8 cellular contexts compared by ENCODE assay signal in genomic region chr12:1117970-1118563, GRCh38.
A peak's percentile ranks its signal among the peaks of the same experiment; 100 is the strongest.
DNase-seq lines count a peak whose midpoint lies in the region; ATAC-seq and TF ChIP-seq lines count a peak whose summit lies in the region.

No MANE protein-coding gene starts in this region.

- H3K79me1 ChIP-seq in neuronal stem cell (ENCODE audit: low read depth, low read length): no peaks in the 10 kb centered on the region

- no peaks in the 10 kb centered on the region for H3K27me3 ChIP-seq in Caco-2 (replicated peaks; ENCODE audit: control insufficient read depth, insufficient read depth, low read length)
- H3K27me3 ChIP-seq in PC-3 (ENCODE audit: low read length): no peaks in the 10 kb centered on the region
- peaks cover 0 to 2% (median 0%) of the 10 kb centered on the region in 3 experiments for H3K27me3 ChIP-seq in neuronal stem cell (ENCODE audit: control insufficient read depth in 3 of 3, insufficient read depth in 3 of 3, low read depth in 1 of 3, low read length in 3 of 3)

- no peak overlapping the region for H3K18ac ChIP-seq in neuronal stem cell (ENCODE audit: low read length)

- no peak overlapping the region for H2BK120ac ChIP-seq in neuronal stem cell (ENCODE audit: low read depth, low read length)

- CTCF ChIA-PET in Caco-2 (lab: Charles Lee) (interaction anchor here (0.6 to 2.6 kb wide), 67 partner anchors 9 to 822 kb away, joined by 3 to 91 read pairs (median 4); partner anchors contain the start of genes FBXL14 and WNT5B), PC-3 (lab: Charles Lee) (interaction anchor here (0.5 to 2.0 kb wide), 15 partner anchors 28 to 572 kb away, joined by 3 to 32 read pairs (median 5); no protein-coding TSS in a partner anchor)

- no peaks in the 10 kb centered on the region for H3K27me3 Mint-ChIP-seq in Caco-2 (ENCODE audit: insufficient read depth, unreplicated experiment)
- no peaks in the 10 kb centered on the region for H3K27me3 Mint-ChIP-seq in activated T-cell treated with anti-CD3 and anti-CD28 coated beads, Interleukin-2, amount 50 U/mL, for 4 hours (ENCODE audit: low read depth)

- peak; percentile 72 to 79 for DNase-seq in Caco-2
- peak; percentile 65 for DNase-seq in LHCN-M2 (ENCODE audit: low read depth)
- peak; percentile 80 for DNase-seq in PC-3
- DNase-seq in activated T-cell treated with anti-CD3 and anti-CD28 coated beads, Interleukin-2, amount 50 U/mL, for 4 hours: peak; percentile 65
- peak; percentile 87 for DNase-seq in fibroblast of pulmonary artery (ENCODE audit: low read depth)
- peak; percentile 71 for DNase-seq in neuronal stem cell (ENCODE audit: low spot score)
- peak in 34 of 49 donors; percentile 2 to 62 (median 22) for DNase-seq in substantia nigra (lab: John Stamatoyannopoulos, UW)

- H3K4me3 ChIP-seq in Caco-2 (ENCODE audit: low read depth, low read length) (no peak overlapping the region), PC-3 (ENCODE audit: low read length) (no peak overlapping the region), fibroblast of pulmonary artery (replicated peaks; ENCODE audit: low read depth, low read length) (no peak overlapping the region), neuronal stem cell (ENCODE audit: low read length in 2 of 2) (no peak overlapping the region)

- H3K27ac Mint-ChIP-seq in Caco-2 (ENCODE audit: unreplicated experiment): no peak overlapping the region

- H2BK12ac ChIP-seq in neuronal stem cell (ENCODE audit: low read length): no peak overlapping the region

- no CpG with 5 or more reads among the region's 5 CpGs for WGBS in neuronal stem cell (ENCODE audit: extremely low coverage in 2 of 2, insufficient read length in 2 of 2, insufficient replicate concordance in 1 of 2), 2 donors

- no peak overlapping the region for H4K91ac ChIP-seq in neuronal stem cell (ENCODE audit: low read depth, low read length, poor library complexity)

- H3K79me2 ChIP-seq in PC-3 (ENCODE audit: low read length): no peaks in the 10 kb centered on the region

- H3K9ac ChIP-seq in PC-3 (ENCODE audit: low read length) (no peak overlapping the region), neuronal stem cell (ENCODE audit: low read depth, low read length, poor library complexity) (no peak overlapping the region)

- no peak overlapping the region for H3K14ac ChIP-seq in neuronal stem cell (ENCODE audit: low read length)

- no peak overlapping the region for H2BK15ac ChIP-seq in neuronal stem cell (ENCODE audit: low read length)

- no peak overlapping the region for H3K4ac ChIP-seq in neuronal stem cell (ENCODE audit: low read length)

- H3K36me3 Mint-ChIP-seq in Caco-2 (ENCODE audit: insufficient read depth, unreplicated experiment): peaks cover 14% of the 10 kb centered on the region
- H3K36me3 Mint-ChIP-seq in activated T-cell treated with anti-CD3 and anti-CD28 coated beads, Interleukin-2, amount 50 U/mL, for 4 hours (ENCODE audit: insufficient read depth): peaks cover 2% of the 10 kb centered on the region

- H3K9me3 ChIP-seq in Caco-2: peaks cover 7% of the 10 kb centered on the region
- H3K9me3 ChIP-seq in PC-3 (ENCODE audit: low read length): no peaks in the 10 kb centered on the region
- no peaks in the 10 kb centered on the region for H3K9me3 ChIP-seq in neuronal stem cell (replicated peaks in 1 of 2; ENCODE audit: control insufficient read depth in 2 of 2, insufficient read depth in 1 of 2, low read depth in 1 of 2, low read length in 2 of 2)

- H3K27ac ChIP-seq in PC-3 (ENCODE audit: low read length): no peak overlapping the region
- H3K27ac ChIP-seq in neuronal stem cell (replicated peaks; ENCODE audit: low read length): no peak overlapping the region
- no peak overlapping the region for H3K27ac ChIP-seq in substantia nigra (ENCODE audit: low read depth, low read length, poor library complexity, severe bottlenecking)

- H3F3A ChIP-seq in PC-3 (ENCODE audit: low read length, unreplicated experiment): no peaks in the 10 kb centered on the region

- BruUV-seq in Caco-2 (replicated peaks; lab: Mats Ljungman, UMichigan): no TSS peak
- no TSS peak for BruUV-seq in PC-3 (replicated peaks; lab: Mats Ljungman, UMichigan)

- intact Hi-C loops in Caco-2 (cut with micrococcal nuclease; ENCODE audit: unreplicated experiment) (loop anchor here (1.0 to 10.0 kb wide), 2 partner anchors 157 to 487 kb away; no protein-coding TSS in a partner anchor), PC-3 (cut with micrococcal nuclease) (loop anchor here (1.0 to 10.0 kb wide), 5 partner anchors 104 to 465 kb away; no protein-coding TSS in a partner anchor)

- H2AK5ac ChIP-seq in neuronal stem cell (ENCODE audit: low read depth, low read length): no peak overlapping the region

- H2AFZ ChIP-seq in PC-3 (ENCODE audit: low read length): no peak overlapping the region
- H2AFZ ChIP-seq in neuronal stem cell (ENCODE audit: low read length): no peak overlapping the region

- ATAC-seq in PC-3 (peak; percentile 25; the same call in 1 of the 2 replicates), GM18870 (IDR thresholded peaks at IDR 0.05; ENCODE audit: unreplicated experiment) (no peak)
- ATAC-seq in activated T-cell treated with anti-CD3 and anti-CD28 coated beads, Interleukin-2, amount 50 U/mL, for 4 hours: peak in 1 of 2 donors; percentile 51

- H3K36me3 ChIP-seq in Caco-2 (ENCODE audit: control insufficient read depth, insufficient read depth, low read length): no peaks in the 10 kb centered on the region
- H3K36me3 ChIP-seq in PC-3 (ENCODE audit: low read depth, low read length): no peaks in the 10 kb centered on the region
- H3K36me3 ChIP-seq in neuronal stem cell (replicated peaks in 1 of 2; ENCODE audit: control insufficient read depth in 2 of 2, insufficient read depth in 2 of 2, low read length in 2 of 2): no peaks in the 10 kb centered on the region

- H4K8ac ChIP-seq in neuronal stem cell (ENCODE audit: low read depth, low read length): no peak overlapping the region

- H2BK5ac ChIP-seq in neuronal stem cell (ENCODE audit: low read length): no peak overlapping the region

- H4K20me1 ChIP-seq in PC-3 (ENCODE audit: low read length): no peaks in the 10 kb centered on the region

- TF ChIP-seq CTCF in Caco-2 (IDR thresholded peaks at IDR 0.05; ENCODE audit: insufficient read depth in 1 of 2, low read depth in 1 of 2, low read length in 1 of 2, severe bottlenecking in 1 of 2, unreplicated experiment in 1 of 2): peak; percentile 97 to 99
- peak; percentile 87 for TF ChIP-seq CTCF in PC-3 (conservative IDR thresholded peaks at IDR 0.05; ENCODE audit: low read depth, low read length)
- peak; percentile 90 for TF ChIP-seq CTCF in fibroblast of pulmonary artery (IDR thresholded peaks at IDR 0.05; ENCODE audit: low read length, missing control alignments)

- H3K23ac ChIP-seq in neuronal stem cell (ENCODE audit: low read depth, low read length, poor library complexity): no peak overlapping the region

- H3K4me3 Mint-ChIP-seq in Caco-2 (ENCODE audit: unreplicated experiment): no peak overlapping the region
- H3K4me3 Mint-ChIP-seq in activated T-cell treated with anti-CD3 and anti-CD28 coated beads, Interleukin-2, amount 50 U/mL, for 4 hours: no peak overlapping the region

- peaks cover 22% of the 10 kb centered on the region for H3K9me3 Mint-ChIP-seq in Caco-2 (ENCODE audit: unreplicated experiment)
- H3K9me3 Mint-ChIP-seq in activated T-cell treated with anti-CD3 and anti-CD28 coated beads, Interleukin-2, amount 50 U/mL, for 4 hours: no peaks in the 10 kb centered on the region

- H3K4me1 ChIP-seq in Caco-2: no peaks in the 10 kb centered on the region
- peaks cover 43% of the 10 kb centered on the region for H3K4me1 ChIP-seq in PC-3 (ENCODE audit: insufficient read depth, low read length)
- peaks cover 0 to 4% of the 10 kb centered on the region in 2 donors for H3K4me1 ChIP-seq in neuronal stem cell (ENCODE audit: control insufficient read depth in 2 of 2, insufficient read depth in 1 of 2, low read depth in 1 of 2, low read length in 2 of 2)

- H3K4me1 Mint-ChIP-seq in Caco-2 (ENCODE audit: low read depth, unreplicated experiment): peaks cover 4% of the 10 kb centered on the region
- peaks cover 11% of the 10 kb centered on the region for H3K4me1 Mint-ChIP-seq in activated T-cell treated with anti-CD3 and anti-CD28 coated beads, Interleukin-2, amount 50 U/mL, for 4 hours (ENCODE audit: low read depth)

- H3K4me2 ChIP-seq in PC-3 (ENCODE audit: low read length) (no peak overlapping the region), neuronal stem cell (ENCODE audit: insufficient read depth, low read length, poor library complexity, severe bottlenecking) (no peak overlapping the region)

- no peaks in the 10 kb centered on the region for H3K9me2 ChIP-seq in PC-3 (replicated peaks; ENCODE audit: low read length)

- POLR2A ChIA-PET in Caco-2 (lab: Charles Lee) (no interaction called here), PC-3 (lab: Charles Lee; ENCODE audit: unreplicated experiment) (interaction anchor here (0.6 to 1.1 kb wide), 5 partner anchors 15 to 465 kb away, joined by 3 to 9 read pairs (median 3); no protein-coding TSS in a partner anchor)

Comparison
In these comparisons a context has a peak if more than half of its experiments do, and no peak if none do; other contexts are left out.
1. DNase-seq: peak in every context shown above with its lines; median percentile 87 in fibroblast of pulmonary artery; 80 in PC-3; 76 in Caco-2; 71 in neuronal stem cell; 65 in LHCN-M2; 65 in activated T-cell treated with anti-CD3 and anti-CD28 coated beads, Interleukin-2, amount 50 U/mL, for 4 hours; 22 in substantia nigra.